ENCODE assay signal across 8 cellular contexts in the genomic region with DNA sequence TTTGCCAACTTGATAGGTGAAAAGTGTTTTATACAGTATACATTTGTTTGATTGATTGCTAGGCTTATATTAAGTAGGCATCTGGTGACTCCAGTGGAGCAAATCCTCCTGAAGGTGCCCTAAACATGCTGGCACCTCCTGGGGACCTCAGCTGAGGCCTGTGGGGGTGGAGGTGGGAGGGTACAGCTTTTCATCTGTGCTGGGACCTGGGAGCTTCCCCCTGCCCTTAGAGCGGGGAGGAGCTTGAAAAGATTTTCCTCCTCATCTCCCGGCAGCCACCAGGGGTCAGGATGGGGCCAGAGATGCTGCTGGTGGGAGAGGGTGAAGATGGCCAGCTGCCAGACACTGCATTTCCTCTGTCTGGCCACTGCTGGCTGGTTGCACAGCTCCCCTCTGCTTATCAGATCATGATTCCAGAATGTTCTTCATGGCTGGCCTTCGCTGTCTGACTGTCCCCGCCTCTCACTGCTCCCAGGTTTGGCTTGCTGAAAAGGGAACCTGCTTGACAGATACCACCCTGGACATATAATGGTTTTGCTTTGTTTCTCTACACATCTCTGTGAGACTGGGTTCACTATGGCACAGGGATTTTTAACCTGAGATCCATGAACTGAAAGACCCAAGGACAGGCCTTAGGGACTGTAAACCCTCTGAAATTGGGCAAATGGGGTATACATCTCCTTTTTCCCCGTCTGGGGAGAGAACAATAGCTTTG. TPM values are rescaled to one million over a fixed set of nuclear protein-coding genes. Genes with fewer than 3 reads are reported as not detected.
A peak's percentile ranks its signal among the peaks of the same experiment; 100 is the strongest.
DNase-seq lines count a peak whose midpoint lies in the region; ATAC-seq lines count a peak whose summit lies in the region.

No MANE protein-coding gene starts in this region.

- H3K27ac Mint-ChIP-seq in activated CD4-positive, alpha-beta memory T cell treated with anti-CD3 and anti-CD28 coated beads, Interleukin-2, amount 10 ng/mL, durations not matched to agents 7 days and 5 days = no peak overlapping the region
- H3K27ac Mint-ChIP-seq in memory B cell = no peak overlapping the region

- peaks cover 14% of the 10 kb centered on the region for H3K27me3 Mint-ChIP-seq in activated CD4-positive, alpha-beta memory T cell treated with anti-CD3 and anti-CD28 coated beads, Interleukin-2, amount 10 ng/mL, durations not matched to agents 7 days and 5 days
- H3K27me3 Mint-ChIP-seq in memory B cell = peaks cover 7% of the 10 kb centered on the region

- no peaks in the 10 kb centered on the region for H3K9me3 Mint-ChIP-seq in activated CD4-positive, alpha-beta memory T cell treated with anti-CD3 and anti-CD28 coated beads, Interleukin-2, amount 10 ng/mL, durations not matched to agents 7 days and 5 days
- H3K9me3 Mint-ChIP-seq in memory B cell = peaks cover 2% of the 10 kb centered on the region

- H3K36me3 Mint-ChIP-seq in activated CD4-positive, alpha-beta memory T cell treated with anti-CD3 and anti-CD28 coated beads, Interleukin-2, amount 10 ng/mL, durations not matched to agents 7 days and 5 days (ENCODE audit: low read depth) = no peaks in the 10 kb centered on the region
- H3K36me3 Mint-ChIP-seq in memory B cell = no peaks in the 10 kb centered on the region

- no peak overlapping the region for H3K4me3 Mint-ChIP-seq in activated CD4-positive, alpha-beta memory T cell treated with anti-CD3 and anti-CD28 coated beads, Interleukin-2, amount 10 ng/mL, durations not matched to agents 7 days and 5 days
- no peak overlapping the region for H3K4me3 Mint-ChIP-seq in memory B cell

- DNase-seq in COR-L47 (lab: John Stamatoyannopoulos, UW) (peak; percentile 89), HPDE6-E6E7 (ENCODE audit: extremely low spot score) (peak; percentile 81), NCI-H82 treated with DMSO at 0.1 percent for 48 hours (lab: John Stamatoyannopoulos, UW; ENCODE audit: unreplicated experiment) (peak; percentile 61), ecto neural progenitor cell (ENCODE audit: low spot score) (peak; percentile 86), memory B cell (ENCODE audit: low spot score in 2 of 2) (peak; percentile 49 to 50)
- peak; percentile 81 for DNase-seq in activated CD4-positive, alpha-beta memory T cell treated with anti-CD3 and anti-CD28 coated beads, Interleukin-2, amount 10 ng/mL, durations not matched to agents 7 days and 5 days
- DNase-seq in stimulated activated CD8-positive, alpha-beta memory T cell treated with anti-CD3 and anti-CD28 coated beads, Interleukin-15, amount 100 ng/mL, for 24 hours (ENCODE audit: low read depth) = peak; percentile 43

- CTCF ChIA-PET in activated CD4-positive, alpha-beta memory T cell treated with anti-CD3 and anti-CD28 coated beads, Interleukin-2, amount 10 ng/mL, durations not matched to agents 7 days and 5 days (lab: Charles Lee) = interaction anchor here (0.6 to 3.8 kb wide), 23 partner anchors 9 to 364 kb away, joined by 3 to 64 read pairs (median 4); no protein-coding TSS in a partner anchor

- peaks cover 2% of the 10 kb centered on the region for H3K4me1 Mint-ChIP-seq in activated CD4-positive, alpha-beta memory T cell treated with anti-CD3 and anti-CD28 coated beads, Interleukin-2, amount 10 ng/mL, durations not matched to agents 7 days and 5 days
- peaks cover 6% of the 10 kb centered on the region for H3K4me1 Mint-ChIP-seq in memory B cell

- ATAC-seq in GM21381 (IDR thresholded peaks at IDR 0.05; ENCODE audit: unreplicated experiment) (peak; percentile 97), memory B cell (ENCODE audit: low read depth) (peak; percentile 92)

- POLR2A ChIA-PET in activated CD4-positive, alpha-beta memory T cell treated with anti-CD3 and anti-CD28 coated beads, Interleukin-2, amount 10 ng/mL, durations not matched to agents 7 days and 5 days (lab: Charles Lee) = interaction anchor here (1.5 kb wide), 1 partner anchor 21 kb away, joined by 3 read pairs; no protein-coding TSS in a partner anchor

RNA-seq across cellular contexts. Expression of a gene that starts 10.5 kb away (rescaled TPM):
- not detected for total RNA-seq in activated CD4-positive, alpha-beta memory T cell treated with anti-CD3 and anti-CD28 coated beads, Interleukin-2, amount 10 ng/mL, durations not matched to agents 7 days and 5 days

RNA-seq across cellular contexts. Expression of a gene that starts 21.4 kb away (rescaled TPM):
- 100 to 1,000 TPM; 263 to 275 TPM for total RNA-seq in activated CD4-positive, alpha-beta memory T cell treated with anti-CD3 and anti-CD28 coated beads, Interleukin-2, amount 10 ng/mL, durations not matched to agents 7 days and 5 days

RNA-seq across cellular contexts. Expression of a gene that starts 33.0 kb away (rescaled TPM):
- 10 to 100 TPM; 11.6 to 11.8 TPM for total RNA-seq in activated CD4-positive, alpha-beta memory T cell treated with anti-CD3 and anti-CD28 coated beads, Interleukin-2, amount 10 ng/mL, durations not matched to agents 7 days and 5 days

RNA-seq across cellular contexts. Expression of a gene that starts 37.5 kb away (rescaled TPM):
- 1 to 10 TPM; 1.5 to 1.8 TPM for total RNA-seq in activated CD4-positive, alpha-beta memory T cell treated with anti-CD3 and anti-CD28 coated beads, Interleukin-2, amount 10 ng/mL, durations not matched to agents 7 days and 5 days

RNA-seq across cellular contexts. Expression of a gene that starts 47.1 kb away (rescaled TPM):
- 1 to 10 TPM; 1.1 to 1.5 TPM for total RNA-seq in activated CD4-positive, alpha-beta memory T cell treated with anti-CD3 and anti-CD28 coated beads, Interleukin-2, amount 10 ng/mL, durations not matched to agents 7 days and 5 days

Comparison
In these comparisons a context has a peak if more than half of its experiments do, and no peak if none do; other contexts are left out.
1. Peak in every context shown above with its lines: DNase-seq and ATAC-seq.